8 cellular contexts compared by ENCODE assay signal in genomic region chr12:49121047-49121696, GRCh38. TPM values are rescaled to one million over a fixed set of nuclear protein-coding genes. Genes with fewer than 3 reads are reported as not detected.
DNase-seq lines count a peak whose midpoint lies in the region; ATAC-seq and TF ChIP-seq lines count a peak whose summit lies in the region.

No MANE protein-coding gene starts in this region.

- no peak overlapping the region for H3K4me3 ChIP-seq in AG04449 (ENCODE audit: low read depth, low read length)
- H3K4me3 ChIP-seq in HCT116 (replicated peaks in 1 of 2; ENCODE audit: low read depth in 1 of 2, low read length in 2 of 2) = no peak overlapping the region
- no peak overlapping the region for H3K4me3 ChIP-seq in SJCRH30
- H3K4me3 ChIP-seq in fibroblast of the aortic adventitia (ENCODE audit: low read depth, low read length) = no peak overlapping the region
- H3K4me3 ChIP-seq in ovary = no peak overlapping the region

- H4K20me1 ChIP-seq in HCT116 (ENCODE audit: insufficient read depth) = no peaks in the 10 kb centered on the region

- H3K4me1 ChIP-seq in HCT116 (ENCODE audit: control insufficient read depth in 1 of 2, insufficient read depth in 2 of 2, low read length in 2 of 2) (peaks cover 2 to 7% of the 10 kb centered on the region in 2 experiments; a peak in 1 of 4 replicates), SJCRH30 (no peaks in the 10 kb centered on the region), ovary (ENCODE audit: insufficient read depth) (no peaks in the 10 kb centered on the region)

- no peak overlapping the region for H3K27ac ChIP-seq in HCT116 (ENCODE audit: low read depth, low read length)
- H3K27ac ChIP-seq in SJCRH30 = no peak overlapping the region
- H3K27ac ChIP-seq in ovary = no peak overlapping the region

- no peaks in the 10 kb centered on the region for H3K9me3 ChIP-seq in HCT116 (ENCODE audit: control insufficient read depth in 1 of 2, insufficient read depth in 1 of 2, low read depth in 1 of 2, low read length in 2 of 2)
- no peaks in the 10 kb centered on the region for H3K9me3 ChIP-seq in SJCRH30 (replicated peaks)
- H3K9me3 ChIP-seq in ovary = no peaks in the 10 kb centered on the region

- H3K36me3 ChIP-seq in HCT116 (ENCODE audit: control insufficient read depth in 1 of 2, insufficient read depth in 2 of 2, low read length in 2 of 2) = no peaks in the 10 kb centered on the region
- no peaks in the 10 kb centered on the region for H3K36me3 ChIP-seq in SJCRH30
- H3K36me3 ChIP-seq in ovary = no peaks in the 10 kb centered on the region

- RAD21 ChIA-PET in HCT116 (lab: Charles Lee; ENCODE audit: low non-redundant PET in 1 of 2, low total read pairs in 2 of 2, uncharacterized antibody in 2 of 2, unreplicated experiment in 2 of 2) = interaction anchor here in 1 of 2 experiments (0.8 to 1.0 kb wide), 3 partner anchors 9 to 57 kb away, joined by 3 to 12 read pairs (median 5); no protein-coding TSS in a partner anchor

- CTCF ChIA-PET in AG04449 (lab: Yijun Ruan, JAX) (interaction anchor here (0.6 to 7.0 kb wide), 30 partner anchors 9 to 125 kb away, joined by 3 to 114 read pairs (median 4); partner anchors contain the start of genes DHH, LMBR1L, RHEBL1 and TUBA1B), HCT116 (lab: Charles Lee) (interaction anchor here (0.8 to 5.1 kb wide), 10 partner anchors 10 to 210 kb away, joined by 3 to 57 read pairs (median 4); partner anchors contain the start of genes LMBR1L, RHEBL1 and TUBA1B)

- no peak for TF ChIP-seq POLR2A in HCT116 (IDR thresholded peaks at IDR 0.05; ENCODE audit: borderline replicate concordance, extremely low read depth, insufficient read depth, insufficient read length)
- no peak for TF ChIP-seq POLR2A in ovary (IDR thresholded peaks at IDR 0.05)

- POLR2A ChIA-PET in AG04449 (lab: Yijun Ruan, JAX) = interaction anchor here (1.5 kb wide), 1 partner anchor 9 kb away, joined by 14 read pairs; the partner anchor contains the start of gene TUBA1B
- POLR2A ChIA-PET in HCT116 (lab: Charles Lee) = interaction anchor here (0.9 to 1.6 kb wide), 2 partner anchors 10 to 33 kb away, joined by 3 to 30 read pairs; partner anchors contain the start of gene TUBA1B

- no peak overlapping the region for H3K9ac ChIP-seq in HCT116 (ENCODE audit: low read length)

- peak overlapping the region; percentile 11; the same call in 1 of the 2 replicates for H3K4me2 ChIP-seq in HCT116 (ENCODE audit: low read length)

- ATAC-seq in HCT116 = peak; percentile 95
- ATAC-seq in GM21619 (IDR thresholded peaks at IDR 0.05; ENCODE audit: unreplicated experiment) = no peak

- TF ChIP-seq RAD21 in HCT116 (IDR thresholded peaks at IDR 0.05; ENCODE audit: low read depth) = peak; percentile 86

- WGBS in ovary, 3 donors = 28 to 31% (median 31%) methylated on average over 6 of the region's 6 CpGs

- no TSS peak for BruUV-seq in HCT116 (replicated peaks; lab: Mats Ljungman, UMichigan)

- H3K9me2 ChIP-seq in HCT116 (ENCODE audit: insufficient read depth) = no peaks in the 10 kb centered on the region

- H3K27me3 ChIP-seq in HCT116 (ENCODE audit: insufficient read depth, low read length) (no peaks in the 10 kb centered on the region), SJCRH30 (peaks cover 3% of the 10 kb centered on the region), ovary (no peaks in the 10 kb centered on the region)

- intact Hi-C loops in HCT116 (cut with micrococcal nuclease) = loop anchor here (1.0 kb wide), 2 partner anchors 33 to 57 kb away; no protein-coding TSS in a partner anchor
- intact Hi-C loops in ovary (cut with DNase I) = loop anchor here in 3 of 4 donors (2.0 to 5.0 kb wide), 2 partner anchors 32 to 34 kb away; no protein-coding TSS in a partner anchor

- H2AFZ ChIP-seq in HCT116 (ENCODE audit: low read depth, low read length, poor library complexity, severe bottlenecking) = peak overlapping the region; percentile 72

- peak; percentile 65 for TF ChIP-seq CTCF in AG04449 (IDR thresholded peaks at IDR 0.05; ENCODE audit: insufficient read depth, low read length, missing control alignments)
- TF ChIP-seq CTCF in HCT116 (IDR thresholded peaks at IDR 0.05 in 2 of 3, conservative IDR thresholded peaks at IDR 0.05 in 1 of 3; ENCODE audit: borderline replicate concordance in 1 of 3, insufficient read depth in 1 of 3, low read depth in 2 of 3, low read length in 2 of 3) = peak; percentile 70 to 79 (median 77); a peak in 5 of 6 replicates
- TF ChIP-seq CTCF in fibroblast of the aortic adventitia (IDR thresholded peaks at IDR 0.05; ENCODE audit: insufficient read depth, low read length) = peak; percentile 75
- peak in 2 of 3 donors; percentile 25 to 49 for TF ChIP-seq CTCF in ovary (IDR thresholded peaks at IDR 0.05)
- TF ChIP-seq CTCF in GM20000 (IDR thresholded peaks at IDR 0.05; ENCODE audit: extremely low read depth, missing control alignments) = no peak

- H3K79me2 ChIP-seq in HCT116 (ENCODE audit: insufficient read depth, low read length) = no peaks in the 10 kb centered on the region

- no peak for DNase-seq in AG04449 (ENCODE audit: low read depth, low spot score)
- DNase-seq in HCT116 (ENCODE audit: low read depth, low spot score) = peak; percentile 69
- DNase-seq in SJCRH30 = peak; percentile 59 to 79
- peak; percentile 79 for DNase-seq in fibroblast of the aortic adventitia (ENCODE audit: low read depth)
- DNase-seq in ovary = peak in 1 of 5 donors; percentile 44
- no peak for DNase-seq in effector CD4-positive, alpha-beta T cell
- no peak for DNase-seq in GM20000 (ENCODE audit: low spot score)

- no peak for TF ChIP-seq EP300 in ovary (IDR thresholded peaks at IDR 0.05)

TF ChIP-seq in HCT116, 20 proteins besides CTCF, POLR2A, EP300 and RAD21:
- TF ChIP-seq FOSL1 (IDR thresholded peaks at IDR 0.05; ENCODE audit: low read depth) (no peak), CBX3 (IDR thresholded peaks at IDR 0.05; ENCODE audit: low read depth) (no peak), TCF7L2 (IDR thresholded peaks at IDR 0.05; ENCODE audit: borderline replicate concordance, extremely low read depth, insufficient read depth, insufficient read length) (no peak), ELF1 (IDR thresholded peaks at IDR 0.05; ENCODE audit: borderline replicate concordance, low read depth) (peak; percentile 51; the same call in 1 of the 2 replicates), SP1 (IDR thresholded peaks at IDR 0.05; ENCODE audit: low read depth) (no peak), MAX (IDR thresholded peaks at IDR 0.05) (no peak), EGR1 (IDR thresholded peaks at IDR 0.05; ENCODE audit: low read depth) (no peak), ZNF274 (IDR thresholded peaks at IDR 0.05; ENCODE audit: low read depth, low read length) (no peak)

RNA-seq across cellular contexts. Expression of gene TUBA1B, which starts 10.0 kb away (rescaled TPM):
- total RNA-seq in HCT116 (2021; ENCODE audit: unreplicated experiment) (1,628 TPM), fibroblast of the aortic adventitia (ENCODE audit: low replicate concordance) (159 and 2,451 TPM in 2 replicates), ovary (100 to 1,000 TPM; 326 to 647 (median 340) TPM)
- 2,103 and 2,243 TPM in 2 replicates for polyA plus RNA-seq in HCT116 (2012)
- total RNA-seq in SJCRH30 (2014; rRNA removed; shearing (Covaris generic)) = 5,262 and 5,317 TPM in 2 replicates
- 100 to 1,000 TPM; 281 to 705 TPM for polyA plus RNA-seq in ovary

RNA-seq across cellular contexts. Expression of gene LMBR1L, which starts 10.5 kb away (rescaled TPM):
- total RNA-seq in HCT116 (2021; ENCODE audit: unreplicated experiment) (44.4 TPM), fibroblast of the aortic adventitia (ENCODE audit: low replicate concordance) (20.2 and 57.3 TPM in 2 replicates), ovary (10 to 100 TPM; 66.3 to 95.8 (median 69.5) TPM)
- 45.9 and 50.5 TPM in 2 replicates for polyA plus RNA-seq in HCT116 (2012)
- 17.8 and 28.9 TPM in 2 replicates for total RNA-seq in SJCRH30 (2014; rRNA removed; shearing (Covaris generic))
- 10 to 100 TPM; 63.8 to 65.7 TPM for polyA plus RNA-seq in ovary

RNA-seq across cellular contexts. Expression of gene DHH, which starts 26.6 kb away (rescaled TPM):
- 0.22 TPM for total RNA-seq in HCT116 (2021; ENCODE audit: unreplicated experiment)
- 0.05 and 0.09 TPM in 2 replicates for polyA plus RNA-seq in HCT116 (2012)
- 0.04 and 0.13 TPM in 2 replicates for total RNA-seq in SJCRH30 (2014; rRNA removed; shearing (Covaris generic))
- 0.41 TPM in 1 of 2 replicates, not detected in the other for total RNA-seq in fibroblast of the aortic adventitia (ENCODE audit: low replicate concordance)
- total RNA-seq in ovary = 1 to 10 TPM in 1 of 7 donors, under 1 TPM in 6; 0.20 to 1.1 (median 0.45) TPM
- polyA plus RNA-seq in ovary = 1 to 10 TPM; 1.0 to 1.4 TPM

RNA-seq across cellular contexts. Expression of gene RHEBL1, which starts 51.4 kb away (rescaled TPM):
- total RNA-seq in HCT116 (2021; ENCODE audit: unreplicated experiment) (2.8 TPM), fibroblast of the aortic adventitia (ENCODE audit: low replicate concordance) (0.25 and 0.54 TPM in 2 replicates), ovary (under 1 TPM in 5 of 7 donors, not detected in 2; 0.18 to 0.60 (median 0.34) TPM)
- 2.9 and 4.2 TPM in 2 replicates for polyA plus RNA-seq in HCT116 (2012)
- 8.8 and 9.0 TPM in 2 replicates for total RNA-seq in SJCRH30 (2014; rRNA removed; shearing (Covaris generic))
- 1 to 10 TPM in 1 of 2 donors, under 1 TPM in 1; 1.00 to 1.2 TPM for polyA plus RNA-seq in ovary

Comparison
In these comparisons a context has a peak if more than half of its experiments do, and no peak if none do; other contexts are left out.
1. DNase-seq: peak in HCT116 (single experiment), SJCRH30 (2 of 2) and fibroblast of the aortic adventitia (single experiment); none in AG04449 (single experiment), effector CD4-positive, alpha-beta T cell (single experiment) and GM20000 (single experiment).